ENCODE assay signal across 24 cellular contexts in genomic region chr2:182592691-182593393, GRCh38.
DNase-seq lines count a peak whose midpoint lies in the region; ATAC-seq and TF ChIP-seq lines count a peak whose summit lies in the region.
"Had no signal": no experiment of that assay in that cellular context is flagged by ENCODE, and none has a peak within 500 bp of the region (broad histone marks: within the 10 kb centered on the region; RNA-seq: fewer than 3 reads in every experiment).

No MANE protein-coding gene starts in this region.

- H4K8ac ChIP-seq in neuronal stem cell (ENCODE audit: low read depth, low read length) = no peak overlapping the region

- BruUV-seq in PC-9 (replicated peaks; lab: Mats Ljungman, UMichigan) = no TSS peak

- no peaks in the 10 kb centered on the region for H3K36me3 Mint-ChIP-seq in activated CD4-positive, alpha-beta memory T cell treated with anti-CD3 and anti-CD28 coated beads for 36 hours
- H3K36me3 Mint-ChIP-seq: naive thymus-derived CD8-positive, alpha-beta T cell had no signal

- H3K4me2 ChIP-seq in PC-9 = no peak overlapping the region
- H3K4me2 ChIP-seq in neuronal stem cell (ENCODE audit: insufficient read depth, low read length, poor library complexity, severe bottlenecking) = no peak overlapping the region
- no peak overlapping the region for H3K4me2 ChIP-seq in MM.1S (ENCODE audit: low read depth, low read length)
- H3K4me2 ChIP-seq: BLaER1 had no signal

- no peaks in the 10 kb centered on the region for H3K9me2 ChIP-seq in PC-9 (ENCODE audit: insufficient read depth)
- H3K9me2 ChIP-seq in MM.1S (replicated peaks; ENCODE audit: insufficient read depth, low read length) = no peaks in the 10 kb centered on the region

- no peaks in the 10 kb centered on the region for H3K36me3 ChIP-seq in PC-9 (ENCODE audit: low read depth)
- no peaks in the 10 kb centered on the region for H3K36me3 ChIP-seq in neuronal stem cell (replicated peaks in 1 of 2; ENCODE audit: control insufficient read depth in 2 of 2, insufficient read depth in 2 of 2, low read length in 2 of 2)
- H3K36me3 ChIP-seq in tibial nerve = no peaks in the 10 kb centered on the region
- H3K36me3 ChIP-seq in MM.1S (replicated peaks; ENCODE audit: insufficient read depth, low read length) = no peaks in the 10 kb centered on the region
- H3K36me3 ChIP-seq: BLaER1 had no signal

- H3K4ac ChIP-seq in neuronal stem cell (ENCODE audit: low read length) = no peak overlapping the region

- H3K14ac ChIP-seq in neuronal stem cell (ENCODE audit: low read length) = no peak overlapping the region

- H3K27ac ChIP-seq in PC-9 (no peak overlapping the region), neuronal stem cell (replicated peaks; ENCODE audit: low read length) (no peak overlapping the region), tibial nerve (no peak overlapping the region), MM.1S (ENCODE audit: low read length) (no peak overlapping the region)
- H3K27ac ChIP-seq: BLaER1, VCaP had no signal

- WGBS in neuronal stem cell (ENCODE audit: extremely low coverage in 2 of 2, insufficient read length in 2 of 2, insufficient replicate concordance in 1 of 2), 2 donors = no CpG with 5 or more reads among the region's 4 CpGs
- WGBS in tibial nerve, 2 donors = 87 to 89% methylated on average over 4 of the region's 4 CpGs

- H3K4me3 ChIP-seq in PC-9 (no peak overlapping the region), neuronal stem cell (ENCODE audit: low read length in 2 of 2) (no peak overlapping the region), tibial nerve (no peak overlapping the region), MM.1S (ENCODE audit: low read length) (no peak overlapping the region)
- H3K4me3 ChIP-seq: BLaER1 had no signal

- DNase-seq in DMS53 (lab: John Stamatoyannopoulos, UW) (peak; percentile 67), DMS53 treated with DMSO at 0.1 percent for 48 hours (lab: John Stamatoyannopoulos, UW; ENCODE audit: unreplicated experiment) (no peak), PC-9 (no peak), neuronal stem cell (ENCODE audit: low spot score) (no peak), tibial nerve (ENCODE audit: low spot score in 2 of 2) (no peak), MM.1S (no peak)
- no peak for DNase-seq in activated CD4-positive, alpha-beta memory T cell treated with anti-CD3 and anti-CD28 coated beads for 36 hours
- DNase-seq: 8988T; activated CD4-positive, alpha-beta T cell treated with anti-CD3 and anti-CD28 coated beads, Interleukin-2, amount 50 U/mL, for 4 hours; activated T-cell treated with anti-CD3 and anti-CD28 coated beads for 4 hours; Calu3; effector CD4-positive, alpha-beta T cell; H7; kidney; naive thymus-derived CD8-positive, alpha-beta T cell; NCI-H2029; SHP77 treated with DMSO at 0.1 percent for 48 hours; small intestine; stimulated activated CD4-positive, alpha-beta T cell treated with anti-CD3 and anti-CD28 coated beads, Interleukin-4, amount 100 ng/mL, for 4 hours had no signal

- H2BK12ac ChIP-seq in neuronal stem cell (ENCODE audit: low read length) = no peak overlapping the region

- H2BK5ac ChIP-seq in neuronal stem cell (ENCODE audit: low read length) = no peak overlapping the region

- no peak overlapping the region for H2BK120ac ChIP-seq in neuronal stem cell (ENCODE audit: low read depth, low read length)

- peak; percentile 13 for ATAC-seq in esophagus mucosa
- ATAC-seq: naive thymus-derived CD8-positive, alpha-beta T cell had no signal

- H2BK15ac ChIP-seq in neuronal stem cell (ENCODE audit: low read length) = no peak overlapping the region

- POLR2A ChIA-PET in PC-9 (lab: Charles Lee; ENCODE audit: unreplicated experiment) = no interaction called here
- POLR2A ChIA-PET in activated CD4-positive, alpha-beta memory T cell treated with anti-CD3 and anti-CD28 coated beads for 36 hours (lab: Charles Lee) = no interaction called here

- H3K4me1 ChIP-seq in PC-9 (replicated peaks; ENCODE audit: insufficient read depth) (no peaks in the 10 kb centered on the region), neuronal stem cell (ENCODE audit: control insufficient read depth in 2 of 2, insufficient read depth in 1 of 2, low read depth in 1 of 2, low read length in 2 of 2) (peaks cover 2 to 7% of the 10 kb centered on the region in 2 donors), tibial nerve (no peaks in the 10 kb centered on the region), MM.1S (ENCODE audit: low read length) (no peaks in the 10 kb centered on the region)
- H3K4me1 ChIP-seq: BLaER1 had no signal

- H3K4me1 Mint-ChIP-seq in activated CD4-positive, alpha-beta memory T cell treated with anti-CD3 and anti-CD28 coated beads for 36 hours (ENCODE audit: low read depth) = no peaks in the 10 kb centered on the region
- H3K4me1 Mint-ChIP-seq: central memory CD8-positive, alpha-beta T cell; naive thymus-derived CD8-positive, alpha-beta T cell had no signal

- no peak overlapping the region for H3K27ac Mint-ChIP-seq in activated CD4-positive, alpha-beta memory T cell treated with anti-CD3 and anti-CD28 coated beads for 36 hours
- H3K27ac Mint-ChIP-seq: naive thymus-derived CD8-positive, alpha-beta T cell; T-helper 1 cell treated with Interleukin-12 subunit alpha and Interleukin-12 subunit beta and Interleukin-4 antibody, amounts not matched to agents 30 μg/mL and 1 μg/mL, for 36 hours had no signal

- H3F3A ChIP-seq in PC-9 (ENCODE audit: insufficient read depth, low read depth) (no peaks in the 10 kb centered on the region), MM.1S (ENCODE audit: insufficient read depth, low read length) (no peaks in the 10 kb centered on the region)

- TF ChIP-seq CTCF in PC-9 (conservative IDR thresholded peaks at IDR 0.05) = 0 out of 2 replicates have a peak, but pooled peaks have one; percentile 20
- TF ChIP-seq CTCF in tibial nerve (IDR thresholded peaks at IDR 0.05) = no peak
- no peak for TF ChIP-seq CTCF in MM.1S (IDR thresholded peaks at IDR 0.05; ENCODE audit: low read length)

- intact Hi-C loops in PC-9 (cut with micrococcal nuclease; ENCODE audit: unreplicated experiment) = no loop called here
- intact Hi-C loops in activated CD4-positive, alpha-beta memory T cell treated with anti-CD3 and anti-CD28 coated beads for 36 hours (cut with micrococcal nuclease) = no loop called here

- no peaks in the 10 kb centered on the region for H3K79me2 ChIP-seq in PC-9 (ENCODE audit: low read depth)
- H3K79me2 ChIP-seq in MM.1S (ENCODE audit: low read length) = no peaks in the 10 kb centered on the region

- H3K9me3 ChIP-seq in PC-9 (ENCODE audit: insufficient read depth, low read depth) (no peaks in the 10 kb centered on the region), neuronal stem cell (replicated peaks in 1 of 2; ENCODE audit: control insufficient read depth in 2 of 2, insufficient read depth in 1 of 2, low read depth in 1 of 2, low read length in 2 of 2) (no peaks in the 10 kb centered on the region), tibial nerve (no peaks in the 10 kb centered on the region), MM.1S (replicated peaks; ENCODE audit: insufficient read depth, low read length) (no peaks in the 10 kb centered on the region)
- H3K9me3 ChIP-seq: BLaER1 had no signal

- no peak overlapping the region for H2AK5ac ChIP-seq in neuronal stem cell (ENCODE audit: low read depth, low read length)

- CTCF ChIA-PET in PC-9 (lab: Charles Lee) = no interaction called here
- CTCF ChIA-PET in activated CD4-positive, alpha-beta memory T cell treated with anti-CD3 and anti-CD28 coated beads for 36 hours (lab: Charles Lee) = no interaction called here

- H4K91ac ChIP-seq in neuronal stem cell (ENCODE audit: low read depth, low read length, poor library complexity) = no peak overlapping the region

- no peak overlapping the region for H3K9ac ChIP-seq in neuronal stem cell (ENCODE audit: low read depth, low read length, poor library complexity)
- no peak overlapping the region for H3K9ac ChIP-seq in MM.1S (ENCODE audit: low read length)
- H3K9ac ChIP-seq: BLaER1 had no signal

- no peaks in the 10 kb centered on the region for H4K20me1 ChIP-seq in PC-9 (ENCODE audit: insufficient read depth)
- H4K20me1 ChIP-seq in MM.1S (ENCODE audit: insufficient read depth, low read length) = no peaks in the 10 kb centered on the region
- H4K20me1 ChIP-seq: BLaER1 had no signal

- H3K18ac ChIP-seq in neuronal stem cell (ENCODE audit: low read length) = no peak overlapping the region

- H3K4me3 Mint-ChIP-seq in activated CD4-positive, alpha-beta memory T cell treated with anti-CD3 and anti-CD28 coated beads for 36 hours = no peak overlapping the region
- H3K4me3 Mint-ChIP-seq: central memory CD8-positive, alpha-beta T cell; naive thymus-derived CD8-positive, alpha-beta T cell; T-helper 1 cell treated with Interleukin-12 subunit alpha and Interleukin-12 subunit beta and Interleukin-4 antibody, amounts not matched to agents 30 μg/mL and 1 μg/mL, for 36 hours had no signal

- H3K23ac ChIP-seq in neuronal stem cell (ENCODE audit: low read depth, low read length, poor library complexity) = no peak overlapping the region

- TF ChIP-seq EP300 in tibial nerve (IDR thresholded peaks at IDR 0.05) = no peak

- no peaks in the 10 kb centered on the region for H3K27me3 ChIP-seq in PC-9 (ENCODE audit: insufficient read depth, low read depth)
- no peaks in the 10 kb centered on the region for H3K27me3 ChIP-seq in neuronal stem cell (ENCODE audit: control insufficient read depth in 3 of 3, insufficient read depth in 3 of 3, low read depth in 1 of 3, low read length in 3 of 3)
- H3K27me3 ChIP-seq in tibial nerve = no peaks in the 10 kb centered on the region
- no peaks in the 10 kb centered on the region for H3K27me3 ChIP-seq in MM.1S (replicated peaks; ENCODE audit: insufficient read depth, low read length)
- H3K27me3 ChIP-seq: BLaER1 had no signal

- H3K79me1 ChIP-seq in neuronal stem cell (ENCODE audit: low read depth, low read length) = no peaks in the 10 kb centered on the region

- H2AFZ ChIP-seq in PC-9 = no peak overlapping the region
- peak overlapping the region; percentile 25 for H2AFZ ChIP-seq in neuronal stem cell (ENCODE audit: low read length)
- H2AFZ ChIP-seq in MM.1S (ENCODE audit: low read length) = no peak overlapping the region

- peaks cover 8% of the 10 kb centered on the region for H3K27me3 Mint-ChIP-seq in activated CD4-positive, alpha-beta memory T cell treated with anti-CD3 and anti-CD28 coated beads for 36 hours

- no peaks in the 10 kb centered on the region for H3K9me3 Mint-ChIP-seq in activated CD4-positive, alpha-beta memory T cell treated with anti-CD3 and anti-CD28 coated beads for 36 hours
- H3K9me3 Mint-ChIP-seq: central memory CD8-positive, alpha-beta T cell; naive thymus-derived CD8-positive, alpha-beta T cell; T-helper 1 cell treated with Interleukin-12 subunit alpha and Interleukin-12 subunit beta and Interleukin-4 antibody, amounts not matched to agents 30 μg/mL and 1 μg/mL, for 36 hours had no signal

- TF ChIP-seq POLR2A in tibial nerve (IDR thresholded peaks at IDR 0.05) = no peak
